ENCODE assay signal across 29 cellular contexts in genomic region chr21:30580132-30580531, GRCh38. TPM values are rescaled to one million over a fixed set of nuclear protein-coding genes. Genes with fewer than 3 reads are reported as not detected.
"Had no signal": no experiment of that assay in that cellular context is flagged by ENCODE, and none has a peak within 500 bp of the region (broad histone marks: within the 10 kb centered on the region; RNA-seq: fewer than 3 reads in every experiment).

No MANE protein-coding gene starts in this region.

- H3K9me3 ChIP-seq: Peyer's patch, SJCRH30, SK-N-SH had no signal

- H3K4me1 ChIP-seq: Peyer's patch, SJCRH30 had no signal

- H3K9ac ChIP-seq: SK-N-SH had no signal

- H3K4me1 Mint-ChIP-seq: activated CD4-positive, alpha-beta memory T cell treated with anti-CD3 and anti-CD28 coated beads, Interleukin-2, amount 10 ng/mL, durations not matched to agents 7 days and 5 days; activated CD4-positive, alpha-beta T cell treated with anti-CD3 and anti-CD28 coated beads for 36 hours; activated naive CD4-positive, alpha-beta T cell treated with anti-CD3 and anti-CD28 coated beads, Interleukin-2, amount 10 ng/mL, durations not matched to agents 7 days and 5 days; activated naive CD8-positive, alpha-beta T cell treated with anti-CD3 and anti-CD28 coated beads for 36 hours had no signal

- H3K27me3 ChIP-seq: brain microvascular endothelial cell, cardiac muscle cell, Peyer's patch, SJCRH30 had no signal

- H3K27ac ChIP-seq: brain microvascular endothelial cell, cardiac muscle cell, Peyer's patch, RWPE1, SJCRH30, WERI-Rb-1 had no signal

- H3K36me3 Mint-ChIP-seq: activated naive CD4-positive, alpha-beta T cell treated with anti-CD3 and anti-CD28 coated beads, Interleukin-2, amount 10 ng/mL, durations not matched to agents 7 days and 5 days; activated naive CD8-positive, alpha-beta T cell treated with anti-CD3 and anti-CD28 coated beads for 36 hours had no signal

- ATAC-seq: activated CD4-positive, alpha-beta T cell treated with anti-CD3 and anti-CD28 coated beads for 36 hours had no signal

- H3K4me3 Mint-ChIP-seq: activated CD4-positive, alpha-beta memory T cell treated with anti-CD3 and anti-CD28 coated beads, Interleukin-2, amount 10 ng/mL, durations not matched to agents 7 days and 5 days; activated CD4-positive, alpha-beta T cell treated with anti-CD3 and anti-CD28 coated beads for 36 hours; activated naive CD4-positive, alpha-beta T cell treated with anti-CD3 and anti-CD28 coated beads, Interleukin-2, amount 10 ng/mL, durations not matched to agents 7 days and 5 days; activated naive CD8-positive, alpha-beta T cell treated with anti-CD3 and anti-CD28 coated beads for 36 hours had no signal

- H3K36me3 ChIP-seq: brain microvascular endothelial cell, cardiac muscle cell, Peyer's patch, SJCRH30, WERI-Rb-1 had no signal

- H3K9me3 Mint-ChIP-seq: activated CD4-positive, alpha-beta memory T cell treated with anti-CD3 and anti-CD28 coated beads, Interleukin-2, amount 10 ng/mL, durations not matched to agents 7 days and 5 days; activated naive CD4-positive, alpha-beta T cell treated with anti-CD3 and anti-CD28 coated beads, Interleukin-2, amount 10 ng/mL, durations not matched to agents 7 days and 5 days; activated T-helper 2 cell treated with anti-CD3 and anti-CD28 coated beads, Interferon-gamma antibody, Interleukin-2, Interleukin-4, amounts not matched to agents 10 μg/mL and 5 μg/mL and 100 μg/mL, durations not matched to agents 14 hours and 24 hours and 36 hours had no signal

- H3K27ac Mint-ChIP-seq: activated CD4-positive, alpha-beta memory T cell treated with anti-CD3 and anti-CD28 coated beads, Interleukin-2, amount 10 ng/mL, durations not matched to agents 7 days and 5 days; activated CD4-positive, alpha-beta T cell treated with anti-CD3 and anti-CD28 coated beads for 36 hours; activated naive CD4-positive, alpha-beta T cell treated with anti-CD3 and anti-CD28 coated beads, Interleukin-2, amount 10 ng/mL, durations not matched to agents 7 days and 5 days; activated naive CD8-positive, alpha-beta T cell treated with anti-CD3 and anti-CD28 coated beads for 36 hours; activated T-helper 2 cell treated with anti-CD3 and anti-CD28 coated beads, Interferon-gamma antibody, Interleukin-2, Interleukin-4, amounts not matched to agents 10 μg/mL and 5 μg/mL and 100 μg/mL, durations not matched to agents 14 hours and 24 hours and 36 hours had no signal

- DNase-seq: activated CD4-positive, alpha-beta memory T cell treated with anti-CD3 and anti-CD28 coated beads, Interleukin-2, amount 10 ng/mL, durations not matched to agents 7 days and 5 days; activated CD4-positive, alpha-beta T cell treated with anti-CD3 and anti-CD28 coated beads for 36 hours; activated CD4-positive, alpha-beta T cell treated with anti-CD3 and anti-CD28 coated beads, Interleukin-2, amount 50 U/mL, for 1 hour; activated gamma-delta T cell treated with Interleukin-2 at 50 U/mL for 16 hours; activated naive CD4-positive, alpha-beta T cell treated with anti-CD3 and anti-CD28 coated beads, Interleukin-2, amount 10 ng/mL, durations not matched to agents 7 days and 5 days; activated naive CD8-positive, alpha-beta T cell treated with anti-CD3 and anti-CD28 coated beads for 36 hours; activated T-cell treated with anti-CD3 and anti-CD28 coated beads for 4 hours; activated T-cell treated with anti-CD3 and anti-CD28 coated beads, Interleukin-2, amount 50 U/mL, for 48 hours; brain microvascular endothelial cell; MM.1S; NCI-H1105; NCI-H1436 treated with DMSO at 0.1 percent for 48 hours; NCI-H187; NCI-H2081 treated with DMSO at 0.1 percent for 48 hours; NCI-H226; NCI-H510A treated with DMSO at 0.1 percent for 48 hours; OCI-M1; Peyer's patch; Right ventricle myocardium superior; SJCRH30; SK-N-SH; T-helper 1 cell; WERI-Rb-1 had no signal

- H3K27me3 Mint-ChIP-seq: activated CD4-positive, alpha-beta memory T cell treated with anti-CD3 and anti-CD28 coated beads, Interleukin-2, amount 10 ng/mL, durations not matched to agents 7 days and 5 days; activated naive CD4-positive, alpha-beta T cell treated with anti-CD3 and anti-CD28 coated beads, Interleukin-2, amount 10 ng/mL, durations not matched to agents 7 days and 5 days had no signal

- H3K4me2 ChIP-seq: SK-N-SH had no signal

- H3K4me3 ChIP-seq: cardiac muscle cell, Peyer's patch, SJCRH30 had no signal

RNA-seq across cellular contexts. Expression of gene KRTAP22-2, which starts 10.1 kb away (rescaled TPM):
- total RNA-seq: activated CD4-positive, alpha-beta memory T cell treated with anti-CD3 and anti-CD28 coated beads, Interleukin-2, amount 10 ng/mL, durations not matched to agents 7 days and 5 days; activated CD4-positive, alpha-beta T cell treated with anti-CD3 and anti-CD28 coated beads for 36 hours; activated CD8-positive, alpha-beta memory T cell treated with anti-CD3 and anti-CD28 coated beads for 36 hours; activated naive CD8-positive, alpha-beta T cell treated with anti-CD3 and anti-CD28 coated beads for 36 hours; activated T-helper 2 cell treated with anti-CD3 and anti-CD28 coated beads, Interferon-gamma antibody, Interleukin-2, Interleukin-4, amounts not matched to agents 10 μg/mL and 5 μg/mL and 100 μg/mL, durations not matched to agents 14 hours and 24 hours and 36 hours; cardiac muscle cell; Peyer's patch; Right ventricle myocardium superior; SJCRH30; T-helper 2 cell treated with Interferon-gamma antibody and Interleukin-4, amounts not matched to agents 100 ng/mL and 5 ng/mL, for 36 hours had no signal
- polyA plus RNA-seq: adipose tissue, cardiac muscle cell, SK-N-SH had no signal

RNA-seq across cellular contexts. Expression of gene KRTAP6-3, which starts 12.1 kb away (rescaled TPM):
- total RNA-seq: activated CD4-positive, alpha-beta memory T cell treated with anti-CD3 and anti-CD28 coated beads, Interleukin-2, amount 10 ng/mL, durations not matched to agents 7 days and 5 days; activated CD4-positive, alpha-beta T cell treated with anti-CD3 and anti-CD28 coated beads for 36 hours; activated CD8-positive, alpha-beta memory T cell treated with anti-CD3 and anti-CD28 coated beads for 36 hours; activated naive CD8-positive, alpha-beta T cell treated with anti-CD3 and anti-CD28 coated beads for 36 hours; activated T-helper 2 cell treated with anti-CD3 and anti-CD28 coated beads, Interferon-gamma antibody, Interleukin-2, Interleukin-4, amounts not matched to agents 10 μg/mL and 5 μg/mL and 100 μg/mL, durations not matched to agents 14 hours and 24 hours and 36 hours; cardiac muscle cell; Peyer's patch; Right ventricle myocardium superior; SJCRH30; T-helper 2 cell treated with Interferon-gamma antibody and Interleukin-4, amounts not matched to agents 100 ng/mL and 5 ng/mL, for 36 hours had no signal
- polyA plus RNA-seq: adipose tissue, cardiac muscle cell, SK-N-SH had no signal

RNA-seq across cellular contexts. Expression of gene KRTAP6-2, which starts 18.6 kb away (rescaled TPM):
- total RNA-seq: activated CD4-positive, alpha-beta memory T cell treated with anti-CD3 and anti-CD28 coated beads, Interleukin-2, amount 10 ng/mL, durations not matched to agents 7 days and 5 days; activated CD4-positive, alpha-beta T cell treated with anti-CD3 and anti-CD28 coated beads for 36 hours; activated CD8-positive, alpha-beta memory T cell treated with anti-CD3 and anti-CD28 coated beads for 36 hours; activated naive CD8-positive, alpha-beta T cell treated with anti-CD3 and anti-CD28 coated beads for 36 hours; activated T-helper 2 cell treated with anti-CD3 and anti-CD28 coated beads, Interferon-gamma antibody, Interleukin-2, Interleukin-4, amounts not matched to agents 10 μg/mL and 5 μg/mL and 100 μg/mL, durations not matched to agents 14 hours and 24 hours and 36 hours; cardiac muscle cell; Peyer's patch; Right ventricle myocardium superior; SJCRH30; T-helper 2 cell treated with Interferon-gamma antibody and Interleukin-4, amounts not matched to agents 100 ng/mL and 5 ng/mL, for 36 hours had no signal
- polyA plus RNA-seq: adipose tissue, cardiac muscle cell, SK-N-SH had no signal

RNA-seq across cellular contexts. Expression of gene KRTAP19-7, which starts 19.0 kb away (rescaled TPM):
- total RNA-seq: activated CD4-positive, alpha-beta memory T cell treated with anti-CD3 and anti-CD28 coated beads, Interleukin-2, amount 10 ng/mL, durations not matched to agents 7 days and 5 days; activated CD4-positive, alpha-beta T cell treated with anti-CD3 and anti-CD28 coated beads for 36 hours; activated CD8-positive, alpha-beta memory T cell treated with anti-CD3 and anti-CD28 coated beads for 36 hours; activated naive CD8-positive, alpha-beta T cell treated with anti-CD3 and anti-CD28 coated beads for 36 hours; activated T-helper 2 cell treated with anti-CD3 and anti-CD28 coated beads, Interferon-gamma antibody, Interleukin-2, Interleukin-4, amounts not matched to agents 10 μg/mL and 5 μg/mL and 100 μg/mL, durations not matched to agents 14 hours and 24 hours and 36 hours; cardiac muscle cell; Peyer's patch; Right ventricle myocardium superior; SJCRH30; T-helper 2 cell treated with Interferon-gamma antibody and Interleukin-4, amounts not matched to agents 100 ng/mL and 5 ng/mL, for 36 hours had no signal
- polyA plus RNA-seq: adipose tissue, cardiac muscle cell, SK-N-SH had no signal

RNA-seq across cellular contexts. Expression of gene KRTAP22-1, which starts 20.8 kb away (rescaled TPM):
- total RNA-seq: activated CD4-positive, alpha-beta memory T cell treated with anti-CD3 and anti-CD28 coated beads, Interleukin-2, amount 10 ng/mL, durations not matched to agents 7 days and 5 days; activated CD4-positive, alpha-beta T cell treated with anti-CD3 and anti-CD28 coated beads for 36 hours; activated CD8-positive, alpha-beta memory T cell treated with anti-CD3 and anti-CD28 coated beads for 36 hours; activated naive CD8-positive, alpha-beta T cell treated with anti-CD3 and anti-CD28 coated beads for 36 hours; activated T-helper 2 cell treated with anti-CD3 and anti-CD28 coated beads, Interferon-gamma antibody, Interleukin-2, Interleukin-4, amounts not matched to agents 10 μg/mL and 5 μg/mL and 100 μg/mL, durations not matched to agents 14 hours and 24 hours and 36 hours; cardiac muscle cell; Peyer's patch; Right ventricle myocardium superior; SJCRH30; T-helper 2 cell treated with Interferon-gamma antibody and Interleukin-4, amounts not matched to agents 100 ng/mL and 5 ng/mL, for 36 hours had no signal
- polyA plus RNA-seq: adipose tissue, cardiac muscle cell, SK-N-SH had no signal
